Comparison of ENCODE assay signal across 13 cellular contexts in genomic region chr14:80425686-80426085, GRCh38.
A peak's percentile ranks its signal among the peaks of the same experiment; 100 is the strongest.
DNase-seq lines count a peak whose midpoint lies in the region; ATAC-seq and TF ChIP-seq lines count a peak whose summit lies in the region.
"Had no signal": no experiment of that assay in that cellular context is flagged by ENCODE, and none has a peak within 500 bp of the region (broad histone marks: within the 10 kb centered on the region; RNA-seq: fewer than 3 reads in every experiment).

No MANE protein-coding gene starts in this region.

- CTCF ChIA-PET in OCI-LY7 (lab: Charles Lee; ENCODE audit: unreplicated experiment) = no interaction called here

- H3K4me1 Mint-ChIP-seq in activated naive CD8-positive, alpha-beta T cell treated with anti-CD3 and anti-CD28 coated beads, Interleukin-2, amount 50 U/mL, for 24 hours = no peaks in the 10 kb centered on the region

- no peaks in the 10 kb centered on the region for H3K27me3 Mint-ChIP-seq in activated naive CD8-positive, alpha-beta T cell treated with anti-CD3 and anti-CD28 coated beads, Interleukin-2, amount 50 U/mL, for 24 hours
- H3K27me3 Mint-ChIP-seq: activated CD8-positive, alpha-beta T cell treated with anti-CD3 and anti-CD28 coated beads for 36 hours had no signal

- H3K9me2 ChIP-seq in OCI-LY7 (ENCODE audit: insufficient read depth, low read length) = no peaks in the 10 kb centered on the region

- BruUV-seq in OCI-LY7 (replicated peaks; lab: Mats Ljungman, UMichigan) = no TSS peak

- H3K4me2 ChIP-seq in OCI-LY7 (ENCODE audit: low read length) = no peak overlapping the region
- H3K4me2 ChIP-seq: BLaER1 had no signal

- H3K9me3 ChIP-seq in left ventricle myocardium inferior (replicated peaks) (no peaks in the 10 kb centered on the region), mucosa of descending colon (no peaks in the 10 kb centered on the region), thyroid gland (no peaks in the 10 kb centered on the region), OCI-LY7 (ENCODE audit: low read length) (no peaks in the 10 kb centered on the region)
- H3K9me3 ChIP-seq: BLaER1, upper lobe of left lung had no signal

- WGBS in thyroid gland, 2 donors = 74 to 83% methylated on average over 5 of the region's 5 CpGs

- no peak overlapping the region for H3K4me3 Mint-ChIP-seq in activated naive CD8-positive, alpha-beta T cell treated with anti-CD3 and anti-CD28 coated beads, Interleukin-2, amount 50 U/mL, for 24 hours
- H3K4me3 Mint-ChIP-seq: activated CD8-positive, alpha-beta T cell treated with anti-CD3 and anti-CD28 coated beads for 36 hours had no signal

- H4K20me1 ChIP-seq in OCI-LY7 (ENCODE audit: insufficient read depth, low read length) = no peaks in the 10 kb centered on the region
- H4K20me1 ChIP-seq: BLaER1 had no signal

- no peaks in the 10 kb centered on the region for H3K36me3 Mint-ChIP-seq in activated naive CD8-positive, alpha-beta T cell treated with anti-CD3 and anti-CD28 coated beads, Interleukin-2, amount 50 U/mL, for 24 hours (ENCODE audit: low read depth)

- H3K36me3 ChIP-seq in left ventricle myocardium inferior (no peaks in the 10 kb centered on the region), mucosa of descending colon (ENCODE audit: low read depth) (no peaks in the 10 kb centered on the region), thyroid gland (no peaks in the 10 kb centered on the region), OCI-LY7 (ENCODE audit: insufficient read depth, low read length) (no peaks in the 10 kb centered on the region)
- H3K36me3 ChIP-seq: BLaER1, upper lobe of left lung had no signal

- H3K27ac ChIP-seq in left ventricle myocardium inferior (replicated peaks) (peak overlapping the region; percentile 37), thyroid gland (no peak overlapping the region), OCI-LY7 (ENCODE audit: low read depth, low read length, poor library complexity, severe bottlenecking) (no peak overlapping the region)
- H3K27ac ChIP-seq: BLaER1, upper lobe of left lung had no signal

- no peaks in the 10 kb centered on the region for H3K9me3 Mint-ChIP-seq in activated naive CD8-positive, alpha-beta T cell treated with anti-CD3 and anti-CD28 coated beads, Interleukin-2, amount 50 U/mL, for 24 hours
- H3K9me3 Mint-ChIP-seq: activated CD8-positive, alpha-beta T cell treated with anti-CD3 and anti-CD28 coated beads for 36 hours had no signal

- TF ChIP-seq CTCF in HFF-Myc (IDR thresholded peaks at IDR 0.05; ENCODE audit: low read depth, low read length, missing control alignments) = no peak
- TF ChIP-seq CTCF in left ventricle myocardium inferior (IDR thresholded peaks at IDR 0.05; ENCODE audit: borderline replicate concordance) = no peak
- TF ChIP-seq CTCF in mucosa of descending colon (IDR thresholded peaks at IDR 0.05) = no peak
- TF ChIP-seq CTCF in thyroid gland (IDR thresholded peaks at IDR 0.05) = no peak
- TF ChIP-seq CTCF in OCI-LY7 (conservative IDR thresholded peaks at IDR 0.05; ENCODE audit: low read length) = no peak

- no peaks in the 10 kb centered on the region for H3K27me3 ChIP-seq in left ventricle myocardium inferior (ENCODE audit: low read depth)
- no peaks in the 10 kb centered on the region for H3K27me3 ChIP-seq in thyroid gland
- H3K27me3 ChIP-seq: BLaER1, upper lobe of left lung had no signal

- no peak overlapping the region for H3K27ac Mint-ChIP-seq in activated naive CD8-positive, alpha-beta T cell treated with anti-CD3 and anti-CD28 coated beads, Interleukin-2, amount 50 U/mL, for 24 hours
- H3K27ac Mint-ChIP-seq: activated CD8-positive, alpha-beta T cell treated with anti-CD3 and anti-CD28 coated beads for 36 hours had no signal

- DNase-seq in A172 (ENCODE audit: low spot score) (peak; percentile 96), HFF-Myc (ENCODE audit: extremely low read depth, low read depth) (peak; percentile 40), amniotic stem cell (lab: John Stamatoyannopoulos, UW) (peak; percentile 88), left ventricle myocardium inferior (no peak), mucosa of descending colon (no peak), thyroid gland (no peak), OCI-LY7 (ENCODE audit: low spot score) (no peak)
- DNase-seq in activated naive CD8-positive, alpha-beta T cell treated with anti-CD3 and anti-CD28 coated beads, Interleukin-2, amount 50 U/mL, for 24 hours = no peak
- DNase-seq: activated CD8-positive, alpha-beta T cell treated with anti-CD3 and anti-CD28 coated beads for 36 hours; amygdala; NCI-H2227 treated with DMSO at 0.1 percent for 48 hours; upper lobe of left lung had no signal

- H3K79me2 ChIP-seq in OCI-LY7 (ENCODE audit: insufficient read depth, low read depth, low read length) = no peaks in the 10 kb centered on the region

- no peak for TF ChIP-seq POLR2A in thyroid gland (IDR thresholded peaks at IDR 0.05)

- no peak overlapping the region for H3K4me3 ChIP-seq in HFF-Myc (replicated peaks; ENCODE audit: low read depth, low read length)
- H3K4me3 ChIP-seq in left ventricle myocardium inferior = no peak overlapping the region
- H3K4me3 ChIP-seq in mucosa of descending colon = no peak overlapping the region
- no peak overlapping the region for H3K4me3 ChIP-seq in thyroid gland (replicated peaks in 1 of 3)
- H3K4me3 ChIP-seq in OCI-LY7 (ENCODE audit: low read depth, low read length, poor library complexity, severe bottlenecking) = no peak overlapping the region
- H3K4me3 ChIP-seq: BLaER1, upper lobe of left lung had no signal

- no peak for ATAC-seq in mucosa of descending colon
- no peak for ATAC-seq in activated naive CD8-positive, alpha-beta T cell treated with anti-CD3 and anti-CD28 coated beads, Interleukin-2, amount 50 U/mL, for 24 hours
- ATAC-seq: activated CD8-positive, alpha-beta T cell treated with anti-CD3 and anti-CD28 coated beads for 36 hours had no signal

- intact Hi-C loops in left ventricle myocardium inferior (cut with micrococcal nuclease) = no loop called here
- intact Hi-C loops in mucosa of descending colon (cut with DNase I, micrococcal nuclease) = no loop called here
- intact Hi-C loops in thyroid gland (cut with DNase I) = no loop called here
- intact Hi-C loops in OCI-LY7 (cut with micrococcal nuclease; ENCODE audit: unreplicated experiment) = no loop called here

- H3K4me1 ChIP-seq in left ventricle myocardium inferior = no peaks in the 10 kb centered on the region
- H3K4me1 ChIP-seq in mucosa of descending colon (ENCODE audit: low read depth) = no peaks in the 10 kb centered on the region
- H3K4me1 ChIP-seq in thyroid gland = peaks cover 0 to 4% of the 10 kb centered on the region in 2 donors
- no peaks in the 10 kb centered on the region for H3K4me1 ChIP-seq in OCI-LY7 (ENCODE audit: insufficient read depth, low read length, poor library complexity, severe bottlenecking)
- H3K4me1 ChIP-seq: BLaER1, upper lobe of left lung had no signal

- H2AFZ ChIP-seq in OCI-LY7 (ENCODE audit: low read length) = no peak overlapping the region

- POLR2A ChIA-PET in OCI-LY7 (lab: Charles Lee) = no interaction called here

Comparison
In these comparisons a context has a peak if more than half of its experiments do, and no peak if none do; other contexts are left out.
1. DNase-seq: peak in A172 (single experiment), HFF-Myc (single experiment) and amniotic stem cell (single experiment); none in left ventricle myocardium inferior (single experiment), mucosa of descending colon (0 of 3), activated naive CD8-positive, alpha-beta T cell treated with anti-CD3 and anti-CD28 coated beads, Interleukin-2, amount 50 U/mL, for 24 hours (single experiment), thyroid gland (0 of 2) and OCI-LY7 (single experiment).